27 cellular contexts compared by ENCODE assay signal in the genomic region with DNA sequence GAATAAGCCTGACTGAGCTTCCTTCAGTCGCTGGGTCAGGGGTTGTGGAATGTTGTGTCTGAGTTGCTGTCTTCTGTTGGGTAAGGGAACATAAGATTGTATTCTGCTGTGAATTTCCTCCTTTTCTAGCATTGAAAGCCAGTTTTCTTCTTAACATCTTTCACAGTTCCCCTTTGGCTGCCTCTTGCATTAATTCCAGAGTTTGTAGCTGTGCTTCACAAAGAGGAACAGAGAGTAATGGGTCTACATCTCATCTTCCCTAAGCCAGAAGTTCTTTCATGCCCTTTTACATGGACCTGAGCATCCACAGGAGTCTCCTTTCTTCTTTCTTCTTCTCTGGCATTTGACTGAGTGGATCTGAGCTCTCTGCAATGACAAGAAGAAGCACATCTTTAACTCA.
DNase-seq lines count a peak whose midpoint lies in the region; ATAC-seq lines count a peak whose summit lies in the region.
"Had no signal": no experiment of that assay in that cellular context is flagged by ENCODE, and none has a peak within 500 bp of the region (broad histone marks: within the 10 kb centered on the region; RNA-seq: fewer than 3 reads in every experiment).

No MANE protein-coding gene starts in this region.

- H3K9me3 Mint-ChIP-seq in memory B cell, result peaks cover 1% of the 10 kb centered on the region
- H3K9me3 Mint-ChIP-seq in stimulated activated memory B cell treated with anti-CD40 and anti-IgM and Interleukin-4, amounts not matched to agents 10 μg/mL and 1 μg/mL and 100 μg/mL, for 72 hours, result no peaks in the 10 kb centered on the region
- H3K9me3 Mint-ChIP-seq in activated naive CD8-positive, alpha-beta T cell treated with anti-CD3 and anti-CD28 coated beads, Interleukin-2, amount 50 U/mL, for 24 hours, result peaks cover 4% of the 10 kb centered on the region
- no peaks in the 10 kb centered on the region for H3K9me3 Mint-ChIP-seq in activated CD4-positive, alpha-beta T cell treated with anti-CD3 and anti-CD28 coated beads for 36 hours (ENCODE audit: low read depth)
- H3K9me3 Mint-ChIP-seq: HFFc6 had no signal

- no peak overlapping the region for H3K27ac Mint-ChIP-seq in memory B cell
- no peak overlapping the region for H3K27ac Mint-ChIP-seq in stimulated activated memory B cell treated with anti-CD40 and anti-IgM and Interleukin-4, amounts not matched to agents 10 μg/mL and 1 μg/mL and 100 μg/mL, for 72 hours
- no peak overlapping the region for H3K27ac Mint-ChIP-seq in activated naive CD8-positive, alpha-beta T cell treated with anti-CD3 and anti-CD28 coated beads, Interleukin-2, amount 50 U/mL, for 24 hours
- no peak overlapping the region for H3K27ac Mint-ChIP-seq in activated CD4-positive, alpha-beta T cell treated with anti-CD3 and anti-CD28 coated beads for 36 hours
- H3K27ac Mint-ChIP-seq: CD14-positive monocyte, HFFc6 had no signal

- intact Hi-C loops in activated CD4-positive, alpha-beta T cell treated with anti-CD3 and anti-CD28 coated beads for 36 hours (cut with DNase I, micrococcal nuclease), result no loop called here

- peaks cover 6% of the 10 kb centered on the region for H3K4me1 Mint-ChIP-seq in memory B cell
- peaks cover 9% of the 10 kb centered on the region for H3K4me1 Mint-ChIP-seq in stimulated activated memory B cell treated with anti-CD40 and anti-IgM and Interleukin-4, amounts not matched to agents 10 μg/mL and 1 μg/mL and 100 μg/mL, for 72 hours
- no peaks in the 10 kb centered on the region for H3K4me1 Mint-ChIP-seq in activated naive CD8-positive, alpha-beta T cell treated with anti-CD3 and anti-CD28 coated beads, Interleukin-2, amount 50 U/mL, for 24 hours
- no peaks in the 10 kb centered on the region for H3K4me1 Mint-ChIP-seq in activated CD4-positive, alpha-beta T cell treated with anti-CD3 and anti-CD28 coated beads for 36 hours
- H3K4me1 Mint-ChIP-seq: CD14-positive monocyte had no signal

- H3K4me3 Mint-ChIP-seq in memory B cell, result no peak overlapping the region
- H3K4me3 Mint-ChIP-seq in stimulated activated memory B cell treated with anti-CD40 and anti-IgM and Interleukin-4, amounts not matched to agents 10 μg/mL and 1 μg/mL and 100 μg/mL, for 72 hours, result no peak overlapping the region
- no peak overlapping the region for H3K4me3 Mint-ChIP-seq in activated naive CD8-positive, alpha-beta T cell treated with anti-CD3 and anti-CD28 coated beads, Interleukin-2, amount 50 U/mL, for 24 hours
- H3K4me3 Mint-ChIP-seq in activated CD4-positive, alpha-beta T cell treated with anti-CD3 and anti-CD28 coated beads for 36 hours, result no peak overlapping the region
- H3K4me3 Mint-ChIP-seq: CD14-positive monocyte, HFFc6 had no signal

- POLR2A ChIA-PET in activated CD4-positive, alpha-beta T cell treated with anti-CD3 and anti-CD28 coated beads for 36 hours (lab: Charles Lee), result no interaction called here

- CTCF ChIA-PET in activated CD4-positive, alpha-beta T cell treated with anti-CD3 and anti-CD28 coated beads for 36 hours (lab: Charles Lee), result interaction anchor here (0.7 kb wide), 1 partner anchor 22 kb away, joined by 3 read pairs; no protein-coding TSS in a partner anchor

- peak; percentile 4 for DNase-seq in NOMO-1 treated with DMSO at 0.1 percent for 48 hours (lab: John Stamatoyannopoulos, UW; ENCODE audit: unreplicated experiment)
- no peak for DNase-seq in NOMO-1 treated with dmso at 0.1 percent for 144 hours (lab: John Stamatoyannopoulos, UW; ENCODE audit: unreplicated experiment)
- peak; percentile 35 for DNase-seq in SKM-1 (lab: John Stamatoyannopoulos, UW; ENCODE audit: unreplicated experiment)
- DNase-seq in memory B cell (ENCODE audit: low spot score in 2 of 2), result no peak
- DNase-seq in activated naive CD8-positive, alpha-beta T cell treated with anti-CD3 and anti-CD28 coated beads, Interleukin-2, amount 50 U/mL, for 24 hours, result no peak
- DNase-seq in activated CD4-positive, alpha-beta T cell treated with anti-CD3 and anti-CD28 coated beads for 36 hours, result no peak
- DNase-seq: 8988T, DMS53, EL, GF-D8, H7, HFFc6, KBM-7, MM.1S, NCI-H1694, NCI-H2081, NCI-H2171, NCI-H345, NCI-H524, NCI-H82, PC-9, RPMI8226, SHP77, SK-N-SH had no signal

- peak; percentile 49 for ATAC-seq in memory B cell (ENCODE audit: low read depth)
- peak; percentile 36 for ATAC-seq in stimulated activated memory B cell treated with anti-CD40 and anti-IgM and Interleukin-4, amounts not matched to agents 10 μg/mL and 1 μg/mL and 100 μg/mL, for 72 hours
- no peak for ATAC-seq in activated naive CD8-positive, alpha-beta T cell treated with anti-CD3 and anti-CD28 coated beads, Interleukin-2, amount 50 U/mL, for 24 hours
- no peak for ATAC-seq in GM19324 (IDR thresholded peaks at IDR 0.05; ENCODE audit: low FRiP score, unreplicated experiment)
- ATAC-seq in activated CD4-positive, alpha-beta T cell treated with anti-CD3 and anti-CD28 coated beads for 36 hours, result no peak

- no peaks in the 10 kb centered on the region for H3K36me3 Mint-ChIP-seq in memory B cell
- H3K36me3 Mint-ChIP-seq in stimulated activated memory B cell treated with anti-CD40 and anti-IgM and Interleukin-4, amounts not matched to agents 10 μg/mL and 1 μg/mL and 100 μg/mL, for 72 hours, result no peaks in the 10 kb centered on the region
- H3K36me3 Mint-ChIP-seq in activated naive CD8-positive, alpha-beta T cell treated with anti-CD3 and anti-CD28 coated beads, Interleukin-2, amount 50 U/mL, for 24 hours (ENCODE audit: low read depth), result no peaks in the 10 kb centered on the region
- H3K36me3 Mint-ChIP-seq in activated CD4-positive, alpha-beta T cell treated with anti-CD3 and anti-CD28 coated beads for 36 hours (ENCODE audit: low read depth), result no peaks in the 10 kb centered on the region
- H3K36me3 Mint-ChIP-seq: CD14-positive monocyte had no signal

- no peaks in the 10 kb centered on the region for H3K27me3 Mint-ChIP-seq in memory B cell
- no peaks in the 10 kb centered on the region for H3K27me3 Mint-ChIP-seq in stimulated activated memory B cell treated with anti-CD40 and anti-IgM and Interleukin-4, amounts not matched to agents 10 μg/mL and 1 μg/mL and 100 μg/mL, for 72 hours
- H3K27me3 Mint-ChIP-seq in activated naive CD8-positive, alpha-beta T cell treated with anti-CD3 and anti-CD28 coated beads, Interleukin-2, amount 50 U/mL, for 24 hours, result peaks cover 2% of the 10 kb centered on the region
- H3K27me3 Mint-ChIP-seq in activated CD4-positive, alpha-beta T cell treated with anti-CD3 and anti-CD28 coated beads for 36 hours, result no peaks in the 10 kb centered on the region

Comparison
In these comparisons a context has a peak if more than half of its experiments do, and no peak if none do; other contexts are left out.
1. DNase-seq: peak in NOMO-1 treated with DMSO at 0.1 percent for 48 hours (single experiment) and SKM-1 (single experiment); none in NOMO-1 treated with dmso at 0.1 percent for 144 hours (single experiment), memory B cell (0 of 2), activated naive CD8-positive, alpha-beta T cell treated with anti-CD3 and anti-CD28 coated beads, Interleukin-2, amount 50 U/mL, for 24 hours (single experiment) and activated CD4-positive, alpha-beta T cell treated with anti-CD3 and anti-CD28 coated beads for 36 hours (single experiment).
2. ATAC-seq: peak in memory B cell (single experiment) and stimulated activated memory B cell treated with anti-CD40 and anti-IgM and Interleukin-4, amounts not matched to agents 10 μg/mL and 1 μg/mL and 100 μg/mL, for 72 hours (single experiment); none in activated naive CD8-positive, alpha-beta T cell treated with anti-CD3 and anti-CD28 coated beads, Interleukin-2, amount 50 U/mL, for 24 hours (single experiment), GM19324 (single experiment) and activated CD4-positive, alpha-beta T cell treated with anti-CD3 and anti-CD28 coated beads for 36 hours (single experiment).